Comparison of ENCODE assay signal across 20 cellular contexts in the genomic region with DNA sequence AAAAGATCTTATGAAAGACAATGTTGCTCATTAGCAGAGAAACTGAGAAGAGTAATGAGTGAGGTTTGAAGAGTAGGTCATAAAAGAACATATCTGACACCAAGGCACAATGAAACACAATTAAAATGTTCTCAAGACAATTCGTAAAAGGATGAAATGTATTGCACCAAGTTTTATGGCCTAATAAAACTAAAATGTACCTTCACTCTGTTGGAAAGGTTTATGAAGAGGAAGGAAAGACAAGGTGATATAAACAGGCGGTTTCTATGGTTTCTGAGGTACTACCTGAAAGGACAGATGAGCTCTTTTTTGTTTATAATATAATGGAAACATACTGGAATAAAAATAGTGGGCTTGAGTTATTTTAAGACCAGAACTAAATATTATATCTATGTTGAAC.
A peak's percentile ranks its signal among the peaks of the same experiment; 100 is the strongest.
DNase-seq lines count a peak whose midpoint lies in the region; ATAC-seq, FAIRE-seq and TF ChIP-seq lines count a peak whose summit lies in the region.
"Had no signal": no experiment of that assay in that cellular context is flagged by ENCODE, and none has a peak within 500 bp of the region (broad histone marks: within the 10 kb centered on the region; RNA-seq: fewer than 3 reads in every experiment).

No MANE protein-coding gene starts in this region.

- no peak overlapping the region for H3K27ac ChIP-seq in A549
- H3K27ac ChIP-seq: BLaER1 treated with 17β-estradiol and CSF1 and Interleukin-3, amounts not matched to agents 10 nM and 100 nM; C4-2B had no signal

- no peaks in the 10 kb centered on the region for H3K4me1 ChIP-seq in A549
- H3K4me1 ChIP-seq: BLaER1 treated with 17β-estradiol and CSF1 and Interleukin-3, amounts not matched to agents 10 nM and 100 nM; Caco-2 had no signal

- FAIRE-seq in A549 (lab: Jason Lieb, UNC), result peak; percentile 39
- FAIRE-seq: D721Med, G401.6, GM12891, GM19239 had no signal

- H3K9me3 ChIP-seq in A549, result no peaks in the 10 kb centered on the region

- TF ChIP-seq CTCF in A549 (IDR thresholded peaks at IDR 0.05) (no peak), LNCaP clone FGC (IDR thresholded peaks at IDR 0.05; ENCODE audit: control insufficient read depth, extremely low read depth, insufficient read depth) (no peak)

- intact Hi-C loops in left colon (cut with DNase I, micrococcal nuclease), result no loop called here

- TF ChIP-seq POLR2A in A549 (IDR thresholded peaks at IDR 0.05; ENCODE audit: low read length), result no peak

- no peak overlapping the region for H3K4me2 ChIP-seq in A549
- H3K4me2 ChIP-seq: BLaER1 treated with 17β-estradiol and CSF1 and Interleukin-3, amounts not matched to agents 10 nM and 100 nM had no signal

- CTCF ChIA-PET in A549 (lab: Yijun Ruan, JAX), result interaction anchor here (1.0 kb wide), 1 partner anchor 10 kb away, joined by 4 read pairs; no protein-coding TSS in a partner anchor

- H3K4me3 ChIP-seq in A549 (no peak overlapping the region), LNCaP clone FGC (ENCODE audit: low read depth, low read length) (no peak overlapping the region)
- H3K4me3 ChIP-seq: BLaER1 treated with 17β-estradiol and CSF1 and Interleukin-3, amounts not matched to agents 10 nM and 100 nM had no signal

- TF ChIP-seq EP300 in A549 (IDR thresholded peaks at IDR 0.05), result no peak

- DNase-seq in A549 (ENCODE audit: low read depth in 1 of 2, low spot score in 1 of 2) (no peak), LNCaP clone FGC (ENCODE audit: low read depth) (peak; percentile 18), left colon (no peak), NCI-H1930 (lab: John Stamatoyannopoulos, UW) (no peak), NCI-H345 treated with DMSO at 0.1 percent for 48 hours (lab: John Stamatoyannopoulos, UW; ENCODE audit: unreplicated experiment) (no peak), hippocampal formation (lab: John Stamatoyannopoulos, UW) (no peak)
- DNase-seq: 8988T; AML-193; Caco-2; Calu3; CD4-positive, alpha-beta T cell; CD8-positive, alpha-beta T cell; DMS79 treated with DMSO at 0.1 percent for 48 hours; GF-D8 had no signal

- no peak for ATAC-seq in A549
- ATAC-seq in left colon, result peak; percentile 84
- ATAC-seq: CD8-positive, alpha-beta T cell had no signal

- POLR2A ChIA-PET in A549 (lab: Yijun Ruan, JAX), result no interaction called here

- WGBS in A549 (ENCODE audit: missing lambda C conversion rate), result 13% methylated on average over 2 of the region's 2 CpGs

- TF ChIP-seq RAD21 in A549 (conservative IDR thresholded peaks at IDR 0.05 in 1 of 2, IDR thresholded peaks at IDR 0.05 in 1 of 2), result no peak

TF ChIP-seq in A549, 52 proteins besides CTCF, POLR2A, EP300 and RAD21:
- TF ChIP-seq, protein P1, sequence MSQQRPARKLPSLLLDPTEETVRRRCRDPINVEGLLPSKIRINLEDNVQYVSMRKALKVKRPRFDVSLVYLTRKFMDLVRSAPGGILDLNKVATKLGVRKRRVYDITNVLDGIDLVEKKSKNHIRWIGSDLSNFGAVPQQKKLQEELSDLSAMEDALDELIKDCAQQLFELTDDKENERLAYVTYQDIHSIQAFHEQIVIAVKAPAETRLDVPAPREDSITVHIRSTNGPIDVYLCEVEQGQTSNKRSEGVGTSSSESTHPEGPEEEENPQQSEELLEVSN (IDR thresholded peaks at IDR 0.05; ENCODE audit: borderline replicate concordance, low read depth), result no peak
- TF ChIP-seq RARB (CRISPR knock-in tag; IDR thresholded peaks at IDR 0.05) (no peak), ZNF302 (CRISPR knock-in tag; IDR thresholded peaks at IDR 0.05) (no peak), HDAC2 (IDR thresholded peaks at IDR 0.05) (no peak), TFCP2L1 (CRISPR knock-in tag; IDR thresholded peaks at IDR 0.05) (no peak), FOSB (CRISPR knock-in tag; IDR thresholded peaks at IDR 0.05) (no peak), SMC3 (IDR thresholded peaks at IDR 0.05) (no peak), NFE2L2 (conservative IDR thresholded peaks at IDR 0.05; ENCODE audit: low read length) (no peak), FOXS1 (CRISPR knock-in tag; IDR thresholded peaks at IDR 0.05) (no peak), ZSCAN20 (CRISPR knock-in tag; IDR thresholded peaks at IDR 0.05) (no peak)
